Comparison of ENCODE assay signal across 30 cellular contexts in genomic region chr13:67015976-67016600, GRCh38.
"Had no signal": no experiment of that assay in that cellular context is flagged by ENCODE, and none has a peak within 500 bp of the region (broad histone marks: within the 10 kb centered on the region; RNA-seq: fewer than 3 reads in every experiment).

No MANE protein-coding gene starts in this region.

- H3K4me1 ChIP-seq: adrenal gland, body of pancreas, breast epithelium, colonic mucosa, esophagus squamous epithelium, gastroesophageal sphincter, heart right ventricle had no signal

- H3K79me2 ChIP-seq: hepatocyte had no signal

- H3K4me2 ChIP-seq: hepatocyte had no signal

- H3K27me3 ChIP-seq: adrenal gland, body of pancreas, breast epithelium, cardiac muscle cell, colonic mucosa, esophagus squamous epithelium, gastroesophageal sphincter, heart right ventricle, hepatocyte had no signal

- DNase-seq: activated CD4-positive, alpha-beta memory T cell treated with anti-CD3 and anti-CD28 coated beads for 36 hours; activated CD4-positive, alpha-beta T cell treated with anti-CD3 and anti-CD28 coated beads for 48 hours; activated CD8-positive, alpha-beta memory T cell treated with anti-CD3 and anti-CD28 coated beads, Interleukin-2, amount 10 ng/mL, durations not matched to agents 7 days and 5 days; activated CD8-positive, alpha-beta memory T cell treated with anti-CD3 and anti-CD28 coated beads, Interleukin-2, amount 50 U/mL, for 4 hours; activated CD8-positive, alpha-beta T cell treated with anti-CD3 and anti-CD28 coated beads, Interleukin-2, amount 10 ng/mL, durations not matched to agents 7 days and 5 days; activated effector memory CD4-positive, alpha-beta T cell treated with anti-CD3 and anti-CD28 coated beads, Interleukin-2, amount 50 U/mL, for 16 hours; activated naive CD4-positive, alpha-beta T cell treated with anti-CD3 and anti-CD28 coated beads for 36 hours; activated naive CD8-positive, alpha-beta T cell treated with anti-CD3 and anti-CD28 coated beads for 36 hours; activated naive CD8-positive, alpha-beta T cell treated with anti-CD3 and anti-CD28 coated beads, Interleukin-2, amount 50 U/mL, for 24 hours; activated T-cell treated with anti-CD3 and anti-CD28 coated beads, Interleukin-2, amount 50 U/mL, for 1 hour; activated T-cell treated with anti-CD3 and anti-CD28 coated beads, Interleukin-2, amount 50 U/mL, for 48 hours; adrenal gland; amygdala; aorta; body of pancreas; central memory CD4-positive, alpha-beta T cell; cerebellar nuclear complex; colonic mucosa; effector CD8-positive, alpha-beta T cell; esophagus squamous epithelium; foreskin melanocyte; heart right ventricle; T-helper 2 cell had no signal

- H3K9me3 ChIP-seq: adrenal gland, body of pancreas, breast epithelium, colonic mucosa, esophagus squamous epithelium, gastroesophageal sphincter, heart right ventricle had no signal

- FAIRE-seq: endometrium, endothelial cell of umbilical vein had no signal

- H3K27ac ChIP-seq: adrenal gland, body of pancreas, breast epithelium, cardiac muscle cell, colonic mucosa, epithelial cell of prostate, esophagus squamous epithelium, gastroesophageal sphincter, heart right ventricle, hepatocyte had no signal

- H2AFZ ChIP-seq: hepatocyte had no signal

- H3K4me3 ChIP-seq: adrenal gland, body of pancreas, breast epithelium, cardiac muscle cell, colonic mucosa, esophagus squamous epithelium, gastroesophageal sphincter, heart right ventricle, hepatocyte had no signal

- H3K36me3 ChIP-seq: adrenal gland, breast epithelium, cardiac muscle cell, colonic mucosa, esophagus squamous epithelium, gastroesophageal sphincter, heart right ventricle had no signal
